1 cellular context compared by ENCODE assay signal in the genomic region with DNA sequence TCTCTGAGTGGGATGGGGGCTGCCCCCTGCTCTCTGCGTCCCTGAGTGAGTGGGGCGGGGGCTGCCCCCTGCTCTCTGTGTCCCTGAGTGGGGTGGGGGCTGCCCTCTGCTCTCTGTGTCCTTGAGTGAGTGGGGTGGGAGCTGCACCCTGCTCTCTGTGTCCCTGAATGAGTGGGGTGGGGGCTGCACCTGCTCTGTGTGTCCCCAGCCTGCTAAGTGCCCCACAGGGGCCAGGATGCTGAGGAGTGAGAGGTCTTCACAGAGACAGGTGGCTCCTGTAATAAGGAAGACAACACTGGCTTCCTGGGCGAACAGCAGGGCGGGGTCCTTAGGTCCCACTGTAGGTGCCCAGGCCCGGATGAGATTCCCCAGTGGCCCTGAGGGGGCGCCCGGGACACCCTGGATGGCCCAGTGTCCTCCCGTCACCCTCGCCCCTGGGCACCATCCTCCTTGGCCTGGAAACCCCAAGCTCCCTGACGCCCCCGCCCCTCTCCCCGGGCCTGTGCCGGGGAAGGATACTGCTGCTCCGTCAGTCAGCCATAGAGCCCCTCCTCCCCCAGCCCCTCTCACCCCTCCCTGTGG.
TF ChIP-seq lines count a peak whose summit lies in the region.

No MANE protein-coding gene starts in this region.

TF ChIP-seq in endothelial cell of umbilical vein, 7 proteins besides CTCF, POLR2A, EP300 and RAD21:
- TF ChIP-seq, protein P1, sequence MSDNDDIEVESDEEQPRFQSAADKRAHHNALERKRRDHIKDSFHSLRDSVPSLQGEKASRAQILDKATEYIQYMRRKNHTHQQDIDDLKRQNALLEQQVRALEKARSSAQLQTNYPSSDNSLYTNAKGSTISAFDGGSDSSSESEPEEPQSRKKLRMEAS (IDR thresholded peaks at IDR 0.05; ENCODE audit: insufficient read depth, insufficient read length): no peak
- TF ChIP-seq JUN (IDR thresholded peaks at IDR 0.05; ENCODE audit: borderline replicate concordance, insufficient read depth, insufficient read length, low read depth): no peak
- no peak for TF ChIP-seq EZH2 (IDR thresholded peaks at IDR 0.05; ENCODE audit: borderline replicate concordance, low read depth, low read length, severe bottlenecking)
- no peak for TF ChIP-seq GATA2 (IDR thresholded peaks at IDR 0.05; ENCODE audit: insufficient read depth, insufficient read length, low read depth, low read length)
- no peak for TF ChIP-seq MYC (IDR thresholded peaks at IDR 0.05; ENCODE audit: low read depth, low read length)
- TF ChIP-seq FOS (IDR thresholded peaks at IDR 0.05; ENCODE audit: borderline replicate concordance, insufficient read depth, low read length): no peak
- no peak for TF ChIP-seq POLR2AphosphoS5 (IDR thresholded peaks at IDR 0.05; ENCODE audit: insufficient read depth, low read depth, low read length)
